ENCODE assay signal across 1 cellular context in the genomic region with DNA sequence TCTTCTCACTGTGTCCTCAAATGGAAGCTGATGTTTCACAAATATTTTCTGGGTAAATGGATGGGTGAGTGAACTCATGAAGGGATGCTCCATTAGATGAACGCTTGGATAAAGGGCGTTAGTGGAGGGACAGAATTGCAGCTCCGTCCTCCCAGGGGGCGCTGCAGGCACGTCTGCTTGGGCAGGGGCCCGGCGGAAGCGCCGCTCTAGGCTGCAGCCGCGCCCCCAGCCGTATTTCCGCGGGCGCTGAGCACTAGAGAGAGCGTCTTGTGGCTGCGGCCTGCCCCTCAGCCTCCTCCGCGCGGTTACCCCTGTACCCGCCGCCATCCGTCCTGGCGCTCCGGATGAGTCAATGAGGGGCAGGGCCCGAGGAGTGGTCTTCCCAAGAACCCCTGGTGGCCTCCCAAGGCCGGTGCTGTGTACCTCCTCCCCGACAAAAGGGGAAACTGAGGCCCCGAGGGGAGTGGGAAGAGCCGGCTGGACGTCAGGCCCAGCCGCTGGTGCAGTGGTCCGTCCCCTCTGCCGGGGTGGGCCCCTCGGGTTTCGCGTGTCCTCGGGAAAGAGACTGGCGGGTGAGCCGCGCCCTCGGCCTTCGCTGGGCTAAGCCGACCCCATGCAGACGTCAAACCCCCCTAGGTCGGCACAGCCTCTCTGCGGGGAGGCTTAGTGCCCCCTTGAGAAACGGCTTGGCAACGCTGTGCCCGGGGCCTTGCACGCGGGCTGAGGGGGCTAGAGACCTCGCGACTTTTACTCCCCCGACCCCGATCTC.
TF ChIP-seq lines count a peak whose summit lies in the region.

No MANE protein-coding gene starts in this region.

TF ChIP-seq in WTC11, 78 proteins besides CTCF, POLR2A, EP300 and RAD21 (continued from another document and continues in another):
- TF ChIP-seq, protein P1, sequence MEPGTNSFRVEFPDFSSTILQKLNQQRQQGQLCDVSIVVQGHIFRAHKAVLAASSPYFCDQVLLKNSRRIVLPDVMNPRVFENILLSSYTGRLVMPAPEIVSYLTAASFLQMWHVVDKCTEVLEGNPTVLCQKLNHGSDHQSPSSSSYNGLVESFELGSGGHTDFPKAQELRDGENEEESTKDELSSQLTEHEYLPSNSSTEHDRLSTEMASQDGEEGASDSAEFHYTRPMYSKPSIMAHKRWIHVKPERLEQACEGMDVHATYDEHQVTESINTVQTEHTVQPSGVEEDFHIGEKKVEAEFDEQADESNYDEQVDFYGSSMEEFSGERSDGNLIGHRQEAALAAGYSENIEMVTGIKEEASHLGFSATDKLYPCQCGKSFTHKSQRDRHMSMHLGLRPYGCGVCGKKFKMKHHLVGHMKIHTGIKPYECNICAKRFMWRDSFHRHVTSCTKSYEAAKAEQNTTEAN (CRISPR knock-in tag; IDR thresholded peaks at IDR 0.05) = no peak
- TF ChIP-seq RELA (CRISPR knock-in tag; IDR thresholded peaks at IDR 0.05; ENCODE audit: borderline replicate concordance) (no peak), ATF1 (CRISPR knock-in tag; IDR thresholded peaks at IDR 0.05) (no peak), RORB (CRISPR knock-in tag; IDR thresholded peaks at IDR 0.05) (no peak), NFYB (CRISPR knock-in tag; conservative IDR thresholded peaks at IDR 0.05; ENCODE audit: low read depth) (no peak), CBFB (CRISPR knock-in tag; IDR thresholded peaks at IDR 0.05; ENCODE audit: low read depth) (no peak), MYBL2 (CRISPR knock-in tag; IDR thresholded peaks at IDR 0.05) (peak; percentile 70; the same call in 1 of the 2 replicates), JUN (CRISPR knock-in tag; IDR thresholded peaks at IDR 0.05) (no peak), ETV6 (CRISPR knock-in tag; IDR thresholded peaks at IDR 0.05) (peak; percentile 94), TEAD1 (CRISPR knock-in tag; IDR thresholded peaks at IDR 0.05) (0 out of 2 replicates have a peak, but pooled peaks have one; percentile 67), ZNF416 (CRISPR knock-in tag; IDR thresholded peaks at IDR 0.05) (no peak), KAT7 (CRISPR knock-in tag; IDR thresholded peaks at IDR 0.05; ENCODE audit: borderline replicate concordance) (no peak), ZNF121 (CRISPR knock-in tag; IDR thresholded peaks at IDR 0.05) (no peak), OVOL2 (CRISPR knock-in tag; IDR thresholded peaks at IDR 0.05; ENCODE audit: borderline replicate concordance) (no peak), ZNF671 (CRISPR knock-in tag; IDR thresholded peaks at IDR 0.05) (no peak), TP53 (CRISPR knock-in tag; IDR thresholded peaks at IDR 0.05) (no peak), ELF4 (CRISPR knock-in tag; IDR thresholded peaks at IDR 0.05; ENCODE audit: low read depth) (no peak), NR2C2 (CRISPR knock-in tag; IDR thresholded peaks at IDR 0.05) (no peak), NR1H2 (CRISPR knock-in tag; IDR thresholded peaks at IDR 0.05) (no peak), GABPB1 (CRISPR knock-in tag; IDR thresholded peaks at IDR 0.05) (peak; percentile 95), FOXJ3 (CRISPR knock-in tag; IDR thresholded peaks at IDR 0.05; ENCODE audit: borderline replicate concordance) (no peak), ZNF423 (CRISPR knock-in tag; IDR thresholded peaks at IDR 0.05) (no peak), TCF7 (CRISPR knock-in tag; IDR thresholded peaks at IDR 0.05; ENCODE audit: low read depth) (no peak), GTF2I (CRISPR knock-in tag; conservative IDR thresholded peaks at IDR 0.05) (no peak)
- TF ChIP-seq, protein P2, sequence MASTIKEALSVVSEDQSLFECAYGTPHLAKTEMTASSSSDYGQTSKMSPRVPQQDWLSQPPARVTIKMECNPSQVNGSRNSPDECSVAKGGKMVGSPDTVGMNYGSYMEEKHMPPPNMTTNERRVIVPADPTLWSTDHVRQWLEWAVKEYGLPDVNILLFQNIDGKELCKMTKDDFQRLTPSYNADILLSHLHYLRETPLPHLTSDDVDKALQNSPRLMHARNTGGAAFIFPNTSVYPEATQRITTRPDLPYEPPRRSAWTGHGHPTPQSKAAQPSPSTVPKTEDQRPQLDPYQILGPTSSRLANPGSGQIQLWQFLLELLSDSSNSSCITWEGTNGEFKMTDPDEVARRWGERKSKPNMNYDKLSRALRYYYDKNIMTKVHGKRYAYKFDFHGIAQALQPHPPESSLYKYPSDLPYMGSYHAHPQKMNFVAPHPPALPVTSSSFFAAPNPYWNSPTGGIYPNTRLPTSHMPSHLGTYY (CRISPR knock-in tag; IDR thresholded peaks at IDR 0.05) = no peak
- TF ChIP-seq, protein P3, sequence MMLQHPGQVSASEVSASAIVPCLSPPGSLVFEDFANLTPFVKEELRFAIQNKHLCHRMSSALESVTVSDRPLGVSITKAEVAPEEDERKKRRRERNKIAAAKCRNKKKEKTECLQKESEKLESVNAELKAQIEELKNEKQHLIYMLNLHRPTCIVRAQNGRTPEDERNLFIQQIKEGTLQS (CRISPR knock-in tag; conservative IDR thresholded peaks at IDR 0.05) = no peak
- TF ChIP-seq, protein P4, sequence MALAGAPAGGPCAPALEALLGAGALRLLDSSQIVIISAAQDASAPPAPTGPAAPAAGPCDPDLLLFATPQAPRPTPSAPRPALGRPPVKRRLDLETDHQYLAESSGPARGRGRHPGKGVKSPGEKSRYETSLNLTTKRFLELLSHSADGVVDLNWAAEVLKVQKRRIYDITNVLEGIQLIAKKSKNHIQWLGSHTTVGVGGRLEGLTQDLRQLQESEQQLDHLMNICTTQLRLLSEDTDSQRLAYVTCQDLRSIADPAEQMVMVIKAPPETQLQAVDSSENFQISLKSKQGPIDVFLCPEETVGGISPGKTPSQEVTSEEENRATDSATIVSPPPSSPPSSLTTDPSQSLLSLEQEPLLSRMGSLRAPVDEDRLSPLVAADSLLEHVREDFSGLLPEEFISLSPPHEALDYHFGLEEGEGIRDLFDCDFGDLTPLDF (CRISPR knock-in tag; IDR thresholded peaks at IDR 0.05) = no peak
- TF ChIP-seq, protein P5, sequence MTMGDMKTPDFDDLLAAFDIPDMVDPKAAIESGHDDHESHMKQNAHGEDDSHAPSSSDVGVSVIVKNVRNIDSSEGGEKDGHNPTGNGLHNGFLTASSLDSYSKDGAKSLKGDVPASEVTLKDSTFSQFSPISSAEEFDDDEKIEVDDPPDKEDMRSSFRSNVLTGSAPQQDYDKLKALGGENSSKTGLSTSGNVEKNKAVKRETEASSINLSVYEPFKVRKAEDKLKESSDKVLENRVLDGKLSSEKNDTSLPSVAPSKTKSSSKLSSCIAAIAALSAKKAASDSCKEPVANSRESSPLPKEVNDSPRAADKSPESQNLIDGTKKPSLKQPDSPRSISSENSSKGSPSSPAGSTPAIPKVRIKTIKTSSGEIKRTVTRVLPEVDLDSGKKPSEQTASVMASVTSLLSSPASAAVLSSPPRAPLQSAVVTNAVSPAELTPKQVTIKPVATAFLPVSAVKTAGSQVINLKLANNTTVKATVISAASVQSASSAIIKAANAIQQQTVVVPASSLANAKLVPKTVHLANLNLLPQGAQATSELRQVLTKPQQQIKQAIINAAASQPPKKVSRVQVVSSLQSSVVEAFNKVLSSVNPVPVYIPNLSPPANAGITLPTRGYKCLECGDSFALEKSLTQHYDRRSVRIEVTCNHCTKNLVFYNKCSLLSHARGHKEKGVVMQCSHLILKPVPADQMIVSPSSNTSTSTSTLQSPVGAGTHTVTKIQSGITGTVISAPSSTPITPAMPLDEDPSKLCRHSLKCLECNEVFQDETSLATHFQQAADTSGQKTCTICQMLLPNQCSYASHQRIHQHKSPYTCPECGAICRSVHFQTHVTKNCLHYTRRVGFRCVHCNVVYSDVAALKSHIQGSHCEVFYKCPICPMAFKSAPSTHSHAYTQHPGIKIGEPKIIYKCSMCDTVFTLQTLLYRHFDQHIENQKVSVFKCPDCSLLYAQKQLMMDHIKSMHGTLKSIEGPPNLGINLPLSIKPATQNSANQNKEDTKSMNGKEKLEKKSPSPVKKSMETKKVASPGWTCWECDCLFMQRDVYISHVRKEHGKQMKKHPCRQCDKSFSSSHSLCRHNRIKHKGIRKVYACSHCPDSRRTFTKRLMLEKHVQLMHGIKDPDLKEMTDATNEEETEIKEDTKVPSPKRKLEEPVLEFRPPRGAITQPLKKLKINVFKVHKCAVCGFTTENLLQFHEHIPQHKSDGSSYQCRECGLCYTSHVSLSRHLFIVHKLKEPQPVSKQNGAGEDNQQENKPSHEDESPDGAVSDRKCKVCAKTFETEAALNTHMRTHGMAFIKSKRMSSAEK (CRISPR knock-in tag; IDR thresholded peaks at IDR 0.05; ENCODE audit: borderline replicate concordance) = no peak
- TF ChIP-seq, protein P6, sequence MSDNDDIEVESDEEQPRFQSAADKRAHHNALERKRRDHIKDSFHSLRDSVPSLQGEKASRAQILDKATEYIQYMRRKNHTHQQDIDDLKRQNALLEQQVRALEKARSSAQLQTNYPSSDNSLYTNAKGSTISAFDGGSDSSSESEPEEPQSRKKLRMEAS (CRISPR knock-in tag; IDR thresholded peaks at IDR 0.05) = peak; percentile 89
- TF ChIP-seq, protein P7, sequence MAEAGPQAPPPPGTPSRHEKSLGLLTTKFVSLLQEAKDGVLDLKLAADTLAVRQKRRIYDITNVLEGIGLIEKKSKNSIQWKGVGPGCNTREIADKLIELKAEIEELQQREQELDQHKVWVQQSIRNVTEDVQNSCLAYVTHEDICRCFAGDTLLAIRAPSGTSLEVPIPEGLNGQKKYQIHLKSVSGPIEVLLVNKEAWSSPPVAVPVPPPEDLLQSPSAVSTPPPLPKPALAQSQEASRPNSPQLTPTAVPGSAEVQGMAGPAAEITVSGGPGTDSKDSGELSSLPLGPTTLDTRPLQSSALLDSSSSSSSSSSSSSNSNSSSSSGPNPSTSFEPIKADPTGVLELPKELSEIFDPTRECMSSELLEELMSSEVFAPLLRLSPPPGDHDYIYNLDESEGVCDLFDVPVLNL (CRISPR knock-in tag; IDR thresholded peaks at IDR 0.05; ENCODE audit: borderline replicate concordance, low read depth) = no peak
- TF ChIP-seq, protein P8, sequence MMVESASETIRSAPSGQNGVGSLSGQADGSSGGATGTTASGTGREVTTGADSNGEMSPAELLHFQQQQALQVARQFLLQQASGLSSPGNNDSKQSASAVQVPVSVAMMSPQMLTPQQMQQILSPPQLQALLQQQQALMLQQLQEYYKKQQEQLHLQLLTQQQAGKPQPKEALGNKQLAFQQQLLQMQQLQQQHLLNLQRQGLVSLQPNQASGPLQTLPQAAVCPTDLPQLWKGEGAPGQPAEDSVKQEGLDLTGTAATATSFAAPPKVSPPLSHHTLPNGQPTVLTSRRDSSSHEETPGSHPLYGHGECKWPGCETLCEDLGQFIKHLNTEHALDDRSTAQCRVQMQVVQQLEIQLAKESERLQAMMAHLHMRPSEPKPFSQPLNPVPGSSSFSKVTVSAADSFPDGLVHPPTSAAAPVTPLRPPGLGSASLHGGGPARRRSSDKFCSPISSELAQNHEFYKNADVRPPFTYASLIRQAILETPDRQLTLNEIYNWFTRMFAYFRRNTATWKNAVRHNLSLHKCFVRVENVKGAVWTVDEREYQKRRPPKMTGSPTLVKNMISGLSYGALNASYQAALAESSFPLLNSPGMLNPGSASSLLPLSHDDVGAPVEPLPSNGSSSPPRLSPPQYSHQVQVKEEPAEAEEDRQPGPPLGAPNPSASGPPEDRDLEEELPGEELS (CRISPR knock-in tag; IDR thresholded peaks at IDR 0.05) = peak; percentile 93
- TF ChIP-seq, protein P9, sequence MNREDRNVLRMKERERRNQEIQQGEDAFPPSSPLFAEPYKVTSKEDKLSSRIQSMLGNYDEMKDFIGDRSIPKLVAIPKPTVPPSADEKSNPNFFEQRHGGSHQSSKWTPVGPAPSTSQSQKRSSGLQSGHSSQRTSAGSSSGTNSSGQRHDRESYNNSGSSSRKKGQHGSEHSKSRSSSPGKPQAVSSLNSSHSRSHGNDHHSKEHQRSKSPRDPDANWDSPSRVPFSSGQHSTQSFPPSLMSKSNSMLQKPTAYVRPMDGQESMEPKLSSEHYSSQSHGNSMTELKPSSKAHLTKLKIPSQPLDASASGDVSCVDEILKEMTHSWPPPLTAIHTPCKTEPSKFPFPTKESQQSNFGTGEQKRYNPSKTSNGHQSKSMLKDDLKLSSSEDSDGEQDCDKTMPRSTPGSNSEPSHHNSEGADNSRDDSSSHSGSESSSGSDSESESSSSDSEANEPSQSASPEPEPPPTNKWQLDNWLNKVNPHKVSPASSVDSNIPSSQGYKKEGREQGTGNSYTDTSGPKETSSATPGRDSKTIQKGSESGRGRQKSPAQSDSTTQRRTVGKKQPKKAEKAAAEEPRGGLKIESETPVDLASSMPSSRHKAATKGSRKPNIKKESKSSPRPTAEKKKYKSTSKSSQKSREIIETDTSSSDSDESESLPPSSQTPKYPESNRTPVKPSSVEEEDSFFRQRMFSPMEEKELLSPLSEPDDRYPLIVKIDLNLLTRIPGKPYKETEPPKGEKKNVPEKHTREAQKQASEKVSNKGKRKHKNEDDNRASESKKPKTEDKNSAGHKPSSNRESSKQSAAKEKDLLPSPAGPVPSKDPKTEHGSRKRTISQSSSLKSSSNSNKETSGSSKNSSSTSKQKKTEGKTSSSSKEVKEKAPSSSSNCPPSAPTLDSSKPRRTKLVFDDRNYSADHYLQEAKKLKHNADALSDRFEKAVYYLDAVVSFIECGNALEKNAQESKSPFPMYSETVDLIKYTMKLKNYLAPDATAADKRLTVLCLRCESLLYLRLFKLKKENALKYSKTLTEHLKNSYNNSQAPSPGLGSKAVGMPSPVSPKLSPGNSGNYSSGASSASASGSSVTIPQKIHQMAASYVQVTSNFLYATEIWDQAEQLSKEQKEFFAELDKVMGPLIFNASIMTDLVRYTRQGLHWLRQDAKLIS (CRISPR knock-in tag; IDR thresholded peaks at IDR 0.05; ENCODE audit: borderline replicate concordance) = no peak
- TF ChIP-seq, protein P10, sequence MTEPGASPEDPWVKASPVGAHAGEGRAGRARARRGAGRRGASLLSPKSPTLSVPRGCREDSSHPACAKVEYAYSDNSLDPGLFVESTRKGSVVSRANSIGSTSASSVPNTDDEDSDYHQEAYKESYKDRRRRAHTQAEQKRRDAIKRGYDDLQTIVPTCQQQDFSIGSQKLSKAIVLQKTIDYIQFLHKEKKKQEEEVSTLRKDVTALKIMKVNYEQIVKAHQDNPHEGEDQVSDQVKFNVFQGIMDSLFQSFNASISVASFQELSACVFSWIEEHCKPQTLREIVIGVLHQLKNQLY (CRISPR knock-in tag; IDR thresholded peaks at IDR 0.05) = no peak
- TF ChIP-seq, protein P11, sequence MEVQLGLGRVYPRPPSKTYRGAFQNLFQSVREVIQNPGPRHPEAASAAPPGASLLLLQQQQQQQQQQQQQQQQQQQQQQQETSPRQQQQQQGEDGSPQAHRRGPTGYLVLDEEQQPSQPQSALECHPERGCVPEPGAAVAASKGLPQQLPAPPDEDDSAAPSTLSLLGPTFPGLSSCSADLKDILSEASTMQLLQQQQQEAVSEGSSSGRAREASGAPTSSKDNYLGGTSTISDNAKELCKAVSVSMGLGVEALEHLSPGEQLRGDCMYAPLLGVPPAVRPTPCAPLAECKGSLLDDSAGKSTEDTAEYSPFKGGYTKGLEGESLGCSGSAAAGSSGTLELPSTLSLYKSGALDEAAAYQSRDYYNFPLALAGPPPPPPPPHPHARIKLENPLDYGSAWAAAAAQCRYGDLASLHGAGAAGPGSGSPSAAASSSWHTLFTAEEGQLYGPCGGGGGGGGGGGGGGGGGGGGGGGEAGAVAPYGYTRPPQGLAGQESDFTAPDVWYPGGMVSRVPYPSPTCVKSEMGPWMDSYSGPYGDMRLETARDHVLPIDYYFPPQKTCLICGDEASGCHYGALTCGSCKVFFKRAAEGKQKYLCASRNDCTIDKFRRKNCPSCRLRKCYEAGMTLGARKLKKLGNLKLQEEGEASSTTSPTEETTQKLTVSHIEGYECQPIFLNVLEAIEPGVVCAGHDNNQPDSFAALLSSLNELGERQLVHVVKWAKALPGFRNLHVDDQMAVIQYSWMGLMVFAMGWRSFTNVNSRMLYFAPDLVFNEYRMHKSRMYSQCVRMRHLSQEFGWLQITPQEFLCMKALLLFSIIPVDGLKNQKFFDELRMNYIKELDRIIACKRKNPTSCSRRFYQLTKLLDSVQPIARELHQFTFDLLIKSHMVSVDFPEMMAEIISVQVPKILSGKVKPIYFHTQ (CRISPR knock-in tag; IDR thresholded peaks at IDR 0.05) = no peak
